8 cellular contexts compared by ENCODE assay signal in genomic region chr7:1459930-1460756, GRCh38. TPM values are rescaled to one million over a fixed set of nuclear protein-coding genes. Genes with fewer than 3 reads are reported as not detected.
DNase-seq lines count a peak whose midpoint lies in the region; ATAC-seq and TF ChIP-seq lines count a peak whose summit lies in the region.

No MANE protein-coding gene starts in this region.

- H3K36me3 Mint-ChIP-seq in activated naive CD4-positive, alpha-beta T cell treated with anti-CD3 and anti-CD28 coated beads, Interleukin-2, amount 10 ng/mL, durations not matched to agents 7 days and 5 days: no peaks in the 10 kb centered on the region
- H3K36me3 Mint-ChIP-seq in activated CD4-positive, alpha-beta memory T cell treated with anti-CD3 and anti-CD28 coated beads, Interleukin-2, amount 10 ng/mL, durations not matched to agents 7 days and 5 days (ENCODE audit: low read depth): no peaks in the 10 kb centered on the region

- TF ChIP-seq CTCF in left ventricle myocardium inferior (IDR thresholded peaks at IDR 0.05; ENCODE audit: borderline replicate concordance): no peak

- H3K27ac Mint-ChIP-seq in activated naive CD4-positive, alpha-beta T cell treated with anti-CD3 and anti-CD28 coated beads, Interleukin-2, amount 10 ng/mL, durations not matched to agents 7 days and 5 days: no peak overlapping the region
- no peak overlapping the region for H3K27ac Mint-ChIP-seq in activated CD4-positive, alpha-beta memory T cell treated with anti-CD3 and anti-CD28 coated beads, Interleukin-2, amount 10 ng/mL, durations not matched to agents 7 days and 5 days

- H3K9me3 Mint-ChIP-seq in activated naive CD4-positive, alpha-beta T cell treated with anti-CD3 and anti-CD28 coated beads, Interleukin-2, amount 10 ng/mL, durations not matched to agents 7 days and 5 days: no peaks in the 10 kb centered on the region
- H3K9me3 Mint-ChIP-seq in activated CD4-positive, alpha-beta memory T cell treated with anti-CD3 and anti-CD28 coated beads, Interleukin-2, amount 10 ng/mL, durations not matched to agents 7 days and 5 days: no peaks in the 10 kb centered on the region

- peaks cover 69% of the 10 kb centered on the region for H3K4me1 ChIP-seq in left ventricle myocardium inferior

- ATAC-seq in sciatic nerve (peak; percentile 0), HG02981 (IDR thresholded peaks at IDR 0.05; ENCODE audit: unreplicated experiment) (no peak)

- H3K9me3 ChIP-seq in left ventricle myocardium inferior (replicated peaks): no peaks in the 10 kb centered on the region

- peak overlapping the region; percentile 57 for H3K4me3 Mint-ChIP-seq in activated naive CD4-positive, alpha-beta T cell treated with anti-CD3 and anti-CD28 coated beads, Interleukin-2, amount 10 ng/mL, durations not matched to agents 7 days and 5 days
- peak overlapping the region; percentile 67 for H3K4me3 Mint-ChIP-seq in activated CD4-positive, alpha-beta memory T cell treated with anti-CD3 and anti-CD28 coated beads, Interleukin-2, amount 10 ng/mL, durations not matched to agents 7 days and 5 days

- intact Hi-C loops in left ventricle myocardium inferior (cut with micrococcal nuclease): no loop called here
- intact Hi-C loops in sciatic nerve (cut with DNase I): no loop called here

- no peaks in the 10 kb centered on the region for H3K27me3 ChIP-seq in left ventricle myocardium inferior (ENCODE audit: low read depth)

- CTCF ChIA-PET in activated naive CD4-positive, alpha-beta T cell treated with anti-CD3 and anti-CD28 coated beads, Interleukin-2, amount 10 ng/mL, durations not matched to agents 7 days and 5 days (lab: Charles Lee): interaction anchor here (1.4 kb wide), 1 partner anchor 14 kb away, joined by 8 read pairs; no protein-coding TSS in a partner anchor
- CTCF ChIA-PET in activated CD4-positive, alpha-beta memory T cell treated with anti-CD3 and anti-CD28 coated beads, Interleukin-2, amount 10 ng/mL, durations not matched to agents 7 days and 5 days (lab: Charles Lee): interaction anchor here (1.2 kb wide), 1 partner anchor 14 kb away, joined by 3 read pairs; no protein-coding TSS in a partner anchor

- H3K4me3 ChIP-seq in left ventricle myocardium inferior: peak overlapping the region; percentile 95

- H3K27ac ChIP-seq in left ventricle myocardium inferior (replicated peaks): peak overlapping the region; percentile 90

- peaks cover 9% of the 10 kb centered on the region for H3K4me1 Mint-ChIP-seq in activated naive CD4-positive, alpha-beta T cell treated with anti-CD3 and anti-CD28 coated beads, Interleukin-2, amount 10 ng/mL, durations not matched to agents 7 days and 5 days
- peaks cover 7% of the 10 kb centered on the region for H3K4me1 Mint-ChIP-seq in activated CD4-positive, alpha-beta memory T cell treated with anti-CD3 and anti-CD28 coated beads, Interleukin-2, amount 10 ng/mL, durations not matched to agents 7 days and 5 days

- H3K27me3 Mint-ChIP-seq in activated naive CD4-positive, alpha-beta T cell treated with anti-CD3 and anti-CD28 coated beads, Interleukin-2, amount 10 ng/mL, durations not matched to agents 7 days and 5 days: peaks cover 54% of the 10 kb centered on the region
- H3K27me3 Mint-ChIP-seq in activated CD4-positive, alpha-beta memory T cell treated with anti-CD3 and anti-CD28 coated beads, Interleukin-2, amount 10 ng/mL, durations not matched to agents 7 days and 5 days: no peaks in the 10 kb centered on the region

- POLR2A ChIA-PET in activated CD4-positive, alpha-beta memory T cell treated with anti-CD3 and anti-CD28 coated beads, Interleukin-2, amount 10 ng/mL, durations not matched to agents 7 days and 5 days (lab: Charles Lee): no interaction called here

- DNase-seq in activated naive CD4-positive, alpha-beta T cell treated with anti-CD3 and anti-CD28 coated beads, Interleukin-2, amount 10 ng/mL, durations not matched to agents 7 days and 5 days: peak; percentile 55
- DNase-seq in activated naive CD4-positive, alpha-beta T cell (lab: John Stamatoyannopoulos, UW): no peak
- DNase-seq in activated CD4-positive, alpha-beta memory T cell treated with anti-CD3 and anti-CD28 coated beads, Interleukin-2, amount 10 ng/mL, durations not matched to agents 7 days and 5 days: no peak
- peak; percentile 35 for DNase-seq in left ventricle myocardium inferior
- DNase-seq in sciatic nerve (ENCODE audit: low spot score): no peak
- DNase-seq in effector CD8-positive, alpha-beta T cell (lab: John Stamatoyannopoulos, UW): no peak
- no peak for DNase-seq in NCI-H226

- no peaks in the 10 kb centered on the region for H3K36me3 ChIP-seq in left ventricle myocardium inferior

RNA-seq across cellular contexts. Expression of gene MICALL2, which starts 0.9 kb away (rescaled TPM):
- 1 to 10 TPM; 1.5 to 1.6 TPM for total RNA-seq in activated CD4-positive, alpha-beta memory T cell treated with anti-CD3 and anti-CD28 coated beads, Interleukin-2, amount 10 ng/mL, durations not matched to agents 7 days and 5 days
- total RNA-seq in left ventricle myocardium inferior (8.3 TPM), sciatic nerve (127 TPM)

RNA-seq across cellular contexts. Expression of gene INTS1, which starts 44.0 kb away (rescaled TPM):
- total RNA-seq in activated CD4-positive, alpha-beta memory T cell treated with anti-CD3 and anti-CD28 coated beads, Interleukin-2, amount 10 ng/mL, durations not matched to agents 7 days and 5 days: 10 to 100 TPM; 79.2 to 87.5 TPM
- total RNA-seq in left ventricle myocardium inferior (29.9 TPM), sciatic nerve (78.4 TPM)

Comparison
In these comparisons a context has a peak if more than half of its experiments do, and no peak if none do; other contexts are left out.
1. DNase-seq: peak in activated naive CD4-positive, alpha-beta T cell treated with anti-CD3 and anti-CD28 coated beads, Interleukin-2, amount 10 ng/mL, durations not matched to agents 7 days and 5 days (single experiment) and left ventricle myocardium inferior (single experiment); none in activated naive CD4-positive, alpha-beta T cell (0 of 4), activated CD4-positive, alpha-beta memory T cell treated with anti-CD3 and anti-CD28 coated beads, Interleukin-2, amount 10 ng/mL, durations not matched to agents 7 days and 5 days (single experiment), sciatic nerve (single experiment), effector CD8-positive, alpha-beta T cell (single experiment) and NCI-H226 (single experiment).
2. RNA of gene MICALL2, which starts 0.9 kb away (total RNA-seq): 127 TPM in sciatic nerve (single experiment); 8.3 TPM in left ventricle myocardium inferior (single experiment) and 1.5 to 1.6 TPM in activated CD4-positive, alpha-beta memory T cell treated with anti-CD3 and anti-CD28 coated beads, Interleukin-2, amount 10 ng/mL, durations not matched to agents 7 days and 5 days; every median in the first group is over 10 times any median in the second.